In the genomic region with DNA sequence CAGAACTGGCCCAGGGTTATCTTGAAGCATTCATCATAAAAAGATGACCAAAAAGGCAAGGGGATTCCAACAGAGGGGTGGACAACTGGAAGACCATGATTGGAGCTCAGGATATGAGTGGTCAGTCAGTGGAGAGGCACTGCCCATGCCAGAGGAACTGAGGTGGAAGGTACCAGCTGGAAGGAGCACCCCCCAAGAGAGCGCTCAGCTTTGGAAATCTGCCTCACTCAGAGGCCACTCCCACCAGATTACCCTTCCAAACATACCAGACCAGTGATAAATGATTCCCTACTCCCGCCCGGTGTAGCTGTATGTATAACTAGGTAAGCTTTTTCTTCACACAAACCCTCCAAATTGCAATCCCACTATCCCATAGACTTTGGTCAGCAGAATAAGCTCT, we compare ENCODE assay signal across 2 cellular contexts.
TF ChIP-seq lines count a peak whose summit lies in the region.

No MANE protein-coding gene starts in this region.

TF ChIP-seq in IMR-90, 13 proteins besides CTCF, POLR2A, EP300 and RAD21 (continued from another document):
- TF ChIP-seq ELK1 (IDR thresholded peaks at IDR 0.05; ENCODE audit: borderline replicate concordance, low read depth, low read length) (no peak), RFX5 (IDR thresholded peaks at IDR 0.05; ENCODE audit: low read depth, low read length) (no peak), MXI1 (IDR thresholded peaks at IDR 0.05; ENCODE audit: borderline replicate concordance, low read depth, low read length) (no peak), MAFK (IDR thresholded peaks at IDR 0.05; ENCODE audit: low read depth, low read length) (no peak), CHD1 (IDR thresholded peaks at IDR 0.05; ENCODE audit: low read depth, low read length) (no peak), MAZ (IDR thresholded peaks at IDR 0.05; ENCODE audit: borderline replicate concordance, low read depth, low read length) (no peak), SMC3 (IDR thresholded peaks at IDR 0.05; ENCODE audit: low read depth, low read length) (no peak)

TF ChIP-seq in WTC11, 78 proteins besides CTCF, POLR2A, EP300 and RAD21 (continued from another document):
- TF ChIP-seq, protein P1, sequence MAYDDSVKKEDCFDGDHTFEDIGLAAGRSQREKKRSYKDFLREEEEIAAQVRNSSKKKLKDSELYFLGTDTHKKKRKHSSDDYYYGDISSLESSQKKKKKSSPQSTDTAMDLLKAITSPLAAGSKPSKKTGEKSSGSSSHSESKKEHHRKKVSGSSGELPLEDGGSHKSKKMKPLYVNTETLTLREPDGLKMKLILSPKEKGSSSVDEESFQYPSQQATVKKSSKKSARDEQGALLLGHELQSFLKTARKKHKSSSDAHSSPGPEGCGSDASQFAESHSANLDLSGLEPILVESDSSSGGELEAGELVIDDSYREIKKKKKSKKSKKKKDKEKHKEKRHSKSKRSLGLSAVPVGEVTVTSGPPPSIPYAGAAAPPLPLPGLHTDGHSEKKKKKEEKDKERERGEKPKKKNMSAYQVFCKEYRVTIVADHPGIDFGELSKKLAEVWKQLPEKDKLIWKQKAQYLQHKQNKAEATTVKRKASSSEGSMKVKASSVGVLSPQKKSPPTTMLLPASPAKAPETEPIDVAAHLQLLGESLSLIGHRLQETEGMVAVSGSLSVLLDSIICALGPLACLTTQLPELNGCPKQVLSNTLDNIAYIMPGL (CRISPR knock-in tag; IDR thresholded peaks at IDR 0.05), result no peak
- TF ChIP-seq NR1H2 (CRISPR knock-in tag; IDR thresholded peaks at IDR 0.05), result no peak
- TF ChIP-seq ZNF532 (CRISPR knock-in tag; IDR thresholded peaks at IDR 0.05; ENCODE audit: borderline replicate concordance), result no peak
- TF ChIP-seq, protein P2, sequence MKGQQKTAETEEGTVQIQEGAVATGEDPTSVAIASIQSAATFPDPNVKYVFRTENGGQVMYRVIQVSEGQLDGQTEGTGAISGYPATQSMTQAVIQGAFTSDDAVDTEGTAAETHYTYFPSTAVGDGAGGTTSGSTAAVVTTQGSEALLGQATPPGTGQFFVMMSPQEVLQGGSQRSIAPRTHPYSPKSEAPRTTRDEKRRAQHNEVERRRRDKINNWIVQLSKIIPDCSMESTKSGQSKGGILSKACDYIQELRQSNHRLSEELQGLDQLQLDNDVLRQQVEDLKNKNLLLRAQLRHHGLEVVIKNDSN (CRISPR knock-in tag; IDR thresholded peaks at IDR 0.05), result no peak
- TF ChIP-seq OVOL2 (CRISPR knock-in tag; IDR thresholded peaks at IDR 0.05; ENCODE audit: borderline replicate concordance), result no peak
- no peak for TF ChIP-seq E2F4 (CRISPR knock-in tag; IDR thresholded peaks at IDR 0.05; ENCODE audit: borderline replicate concordance, low read depth)
- TF ChIP-seq GABPB1 (CRISPR knock-in tag; IDR thresholded peaks at IDR 0.05), result no peak
- no peak for TF ChIP-seq RORB (CRISPR knock-in tag; IDR thresholded peaks at IDR 0.05)
- no peak for TF ChIP-seq ZNF232 (CRISPR knock-in tag; IDR thresholded peaks at IDR 0.05)
- TF ChIP-seq NFATC4 (CRISPR knock-in tag; IDR thresholded peaks at IDR 0.05), result no peak
- TF ChIP-seq SOX15 (CRISPR knock-in tag; IDR thresholded peaks at IDR 0.05), result no peak
TF ChIP-seq in WTC11: peak in this region for 0.
